ENCODE assay signal across 8 cellular contexts in the genomic region with DNA sequence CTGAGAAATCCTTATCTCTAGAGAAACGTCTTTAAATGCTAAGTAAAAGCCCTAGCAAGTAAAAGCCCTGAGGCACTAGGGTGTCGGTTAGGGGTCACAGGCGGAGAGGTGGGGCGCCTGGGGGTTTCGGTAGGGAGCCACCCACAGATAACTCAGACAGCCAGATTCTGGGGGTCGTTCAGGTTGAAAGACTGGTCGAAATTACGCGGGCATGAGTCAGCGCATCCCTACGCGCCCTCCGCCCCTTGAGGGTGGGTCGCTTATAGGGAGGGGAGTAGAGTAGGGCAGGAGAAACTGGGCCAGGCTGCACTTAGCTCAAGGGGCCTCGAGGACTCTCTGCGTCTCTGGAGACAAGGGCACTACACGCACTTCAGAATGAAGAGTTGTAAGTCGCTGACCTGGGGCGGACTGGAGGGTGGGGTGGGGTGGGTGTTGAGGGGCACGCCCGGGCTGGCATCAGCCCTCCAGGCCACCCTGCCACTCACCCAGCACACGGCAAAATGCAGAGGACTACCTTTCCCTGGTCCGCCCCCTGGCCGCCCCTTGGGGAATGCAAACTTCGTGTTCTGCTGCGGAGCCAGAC. TPM values are rescaled to one million over a fixed set of nuclear protein-coding genes. Genes with fewer than 3 reads are reported as not detected.
DNase-seq lines count a peak whose midpoint lies in the region; ATAC-seq and TF ChIP-seq lines count a peak whose summit lies in the region.

No MANE protein-coding gene starts in this region.

- peaks cover 18 to 20% of the 10 kb centered on the region in 2 experiments for H3K36me3 ChIP-seq in trophoblast cell (ENCODE audit: control insufficient read depth in 1 of 2, insufficient read depth in 2 of 2, low read length in 2 of 2)

- H3K4me2 ChIP-seq in trophoblast cell (ENCODE audit: low read length), result peak overlapping the region; percentile 96

- H3K14ac ChIP-seq in trophoblast cell (ENCODE audit: low read length), result peak overlapping the region; percentile 87

- peaks cover 41% of the 10 kb centered on the region for H3K27me3 Mint-ChIP-seq in activated CD4-positive, alpha-beta memory T cell treated with anti-CD3 and anti-CD28 coated beads, Interleukin-2, amount 10 ng/mL, durations not matched to agents 7 days and 5 days

- peak overlapping the region; percentile 38 for H3K4ac ChIP-seq in trophoblast cell (ENCODE audit: low read depth, low read length)

- peak overlapping the region; percentile 75 for H3K27ac ChIP-seq in trophoblast cell (ENCODE audit: low read depth, low read length)

- peak overlapping the region; percentile 86 for H3K18ac ChIP-seq in trophoblast cell (ENCODE audit: low read length)

- H3K23ac ChIP-seq in trophoblast cell (ENCODE audit: low read length), result no peak overlapping the region

- peak overlapping the region; percentile 84 for H4K91ac ChIP-seq in trophoblast cell (ENCODE audit: low read depth, low read length)

- TF ChIP-seq CTCF in AG09319 (IDR thresholded peaks at IDR 0.05; ENCODE audit: low read depth, low read length), result peak; percentile 22

- peak overlapping the region; percentile 91 for H3K4me3 Mint-ChIP-seq in activated CD4-positive, alpha-beta memory T cell treated with anti-CD3 and anti-CD28 coated beads, Interleukin-2, amount 10 ng/mL, durations not matched to agents 7 days and 5 days

- peaks cover 10 to 13% of the 10 kb centered on the region in 2 experiments for H3K4me1 ChIP-seq in trophoblast cell (ENCODE audit: control insufficient read depth in 1 of 2, insufficient read depth in 2 of 2, low read length in 2 of 2)

- peaks cover 14% of the 10 kb centered on the region for H3K79me2 ChIP-seq in trophoblast cell (ENCODE audit: control insufficient read depth, insufficient read depth, low read length, poor library complexity)

- peaks cover 19% of the 10 kb centered on the region for H3K79me1 ChIP-seq in trophoblast cell (ENCODE audit: low read length)

- POLR2A ChIA-PET in activated CD4-positive, alpha-beta memory T cell treated with anti-CD3 and anti-CD28 coated beads, Interleukin-2, amount 10 ng/mL, durations not matched to agents 7 days and 5 days (lab: Charles Lee), result interaction anchor here (0.9 kb wide), 1 partner anchor 42 kb away, joined by 4 read pairs; no protein-coding TSS in a partner anchor

- H3K4me1 Mint-ChIP-seq in activated CD4-positive, alpha-beta memory T cell treated with anti-CD3 and anti-CD28 coated beads, Interleukin-2, amount 10 ng/mL, durations not matched to agents 7 days and 5 days, result peaks cover 31% of the 10 kb centered on the region

- peak overlapping the region; percentile 87 for H2BK5ac ChIP-seq in trophoblast cell (ENCODE audit: low read depth, low read length, poor library complexity)

- no peak overlapping the region for H2AK5ac ChIP-seq in trophoblast cell (ENCODE audit: low read length)

- WGBS in trophoblast cell (ENCODE audit: extremely low coverage, insufficient coverage, insufficient read length), result no CpG with 5 or more reads among the region's 26 CpGs

- no peak overlapping the region for H3K27ac Mint-ChIP-seq in activated CD4-positive, alpha-beta memory T cell treated with anti-CD3 and anti-CD28 coated beads, Interleukin-2, amount 10 ng/mL, durations not matched to agents 7 days and 5 days

- H3K4me3 ChIP-seq in trophoblast cell (ENCODE audit: low read depth, low read length), result peak overlapping the region; percentile 82

- H3K36me3 Mint-ChIP-seq in activated CD4-positive, alpha-beta memory T cell treated with anti-CD3 and anti-CD28 coated beads, Interleukin-2, amount 10 ng/mL, durations not matched to agents 7 days and 5 days (ENCODE audit: low read depth), result peaks cover 6% of the 10 kb centered on the region

- H3K9me3 ChIP-seq in trophoblast cell (ENCODE audit: insufficient read depth, low read depth, low read length), result peaks cover 3% of the 10 kb centered on the region

- ATAC-seq in HG02759 (IDR thresholded peaks at IDR 0.05; ENCODE audit: unreplicated experiment), result peak; percentile 7

- H2AFZ ChIP-seq in trophoblast cell (ENCODE audit: insufficient read depth, low read length, poor library complexity), result peak overlapping the region; percentile 71

- peaks cover 20% of the 10 kb centered on the region for H3K27me3 ChIP-seq in trophoblast cell (ENCODE audit: insufficient read depth, low read length)

- H2BK120ac ChIP-seq in trophoblast cell (ENCODE audit: insufficient read depth, low read length, poor library complexity), result peak overlapping the region; percentile 84

- CTCF ChIA-PET in activated CD4-positive, alpha-beta memory T cell treated with anti-CD3 and anti-CD28 coated beads, Interleukin-2, amount 10 ng/mL, durations not matched to agents 7 days and 5 days (lab: Charles Lee), result interaction anchor here (1.3 kb wide), 1 partner anchor 42 kb away, joined by 4 read pairs; no protein-coding TSS in a partner anchor

- no peaks in the 10 kb centered on the region for H3K9me3 Mint-ChIP-seq in activated CD4-positive, alpha-beta memory T cell treated with anti-CD3 and anti-CD28 coated beads, Interleukin-2, amount 10 ng/mL, durations not matched to agents 7 days and 5 days

- peak overlapping the region; percentile 78 for H3K9ac ChIP-seq in trophoblast cell (ENCODE audit: low read length)

- H4K12ac ChIP-seq in trophoblast cell (ENCODE audit: low read depth, low read length), result peak overlapping the region; percentile 91

- peak overlapping the region; percentile 15 for H2BK12ac ChIP-seq in trophoblast cell (ENCODE audit: low read length)

- H4K8ac ChIP-seq in trophoblast cell (ENCODE audit: low read depth, low read length), result peak overlapping the region; percentile 81

- DNase-seq in AG09319 (ENCODE audit: extremely low read depth, low read depth) (no peak), glomerular visceral epithelial cell (ENCODE audit: extremely low spot score) (peak; percentile 22), trophoblast cell (peak in 1 of 2 donors; percentile 5), NCI-H748 treated with DMSO at 0.1 percent for 48 hours (lab: John Stamatoyannopoulos, UW) (no peak), MV-4-11 (lab: John Stamatoyannopoulos, UW) (no peak)
- DNase-seq in activated CD4-positive, alpha-beta memory T cell treated with anti-CD3 and anti-CD28 coated beads, Interleukin-2, amount 10 ng/mL, durations not matched to agents 7 days and 5 days, result no peak
- DNase-seq in stimulated activated CD4-positive, alpha-beta T cell treated with anti-CD3 and anti-CD28 coated beads, Interleukin-2, amount 100 ng/mL, for 24 hours, result no peak

RNA-seq across cellular contexts. Expression of a gene that starts 0.6 kb away (rescaled TPM):
- 1 to 10 TPM; 8.3 to 9.4 TPM for total RNA-seq in activated CD4-positive, alpha-beta memory T cell treated with anti-CD3 and anti-CD28 coated beads, Interleukin-2, amount 10 ng/mL, durations not matched to agents 7 days and 5 days
- 39.7 and 44.5 TPM in 2 replicates for polyA plus RNA-seq in trophoblast cell (2013)

RNA-seq across cellular contexts. Expression of a gene that starts 1.6 kb away (rescaled TPM):
- under 1 TPM; 0.13 to 0.28 TPM for total RNA-seq in activated CD4-positive, alpha-beta memory T cell treated with anti-CD3 and anti-CD28 coated beads, Interleukin-2, amount 10 ng/mL, durations not matched to agents 7 days and 5 days
- 1.1 and 1.2 TPM in 2 replicates for polyA plus RNA-seq in trophoblast cell (2013)

RNA-seq across cellular contexts. Expression of a gene that starts 11.1 kb away (rescaled TPM):
- total RNA-seq in activated CD4-positive, alpha-beta memory T cell treated with anti-CD3 and anti-CD28 coated beads, Interleukin-2, amount 10 ng/mL, durations not matched to agents 7 days and 5 days, result 1 to 10 TPM; 5.1 to 5.2 TPM
- polyA plus RNA-seq in trophoblast cell (2013), result 21.6 and 24.5 TPM in 2 replicates

RNA-seq across cellular contexts. Expression of a gene that starts 22.5 kb away (rescaled TPM):
- 10 to 100 TPM; 42.7 to 43.1 TPM for total RNA-seq in activated CD4-positive, alpha-beta memory T cell treated with anti-CD3 and anti-CD28 coated beads, Interleukin-2, amount 10 ng/mL, durations not matched to agents 7 days and 5 days
- polyA plus RNA-seq in trophoblast cell (2013), result 67.1 and 67.2 TPM in 2 replicates

RNA-seq across cellular contexts. Expression of a gene that starts 23.3 kb away (rescaled TPM):
- 1 to 10 TPM; 7.6 to 8.6 TPM for total RNA-seq in activated CD4-positive, alpha-beta memory T cell treated with anti-CD3 and anti-CD28 coated beads, Interleukin-2, amount 10 ng/mL, durations not matched to agents 7 days and 5 days
- polyA plus RNA-seq in trophoblast cell (2013), result 9.9 and 10.1 TPM in 2 replicates
